In genomic region chr4:182530451-182530850, GRCh38 we compare ENCODE assay signal across 18 cellular contexts.
"Had no signal": no experiment of that assay in that cellular context is flagged by ENCODE, and none has a peak within 500 bp of the region (broad histone marks: within the 10 kb centered on the region; RNA-seq: fewer than 3 reads in every experiment).

No MANE protein-coding gene starts in this region.

- H3K4me3 ChIP-seq: coronary artery, heart left ventricle, prostate gland, testis, transverse colon had no signal

- H3K27ac ChIP-seq: heart left ventricle, parathyroid adenoma, prostate gland, testis had no signal

- H3K9ac ChIP-seq: parathyroid adenoma had no signal

- DNase-seq: cerebellar nuclear complex; effector CD4-positive, alpha-beta T cell; foreskin melanocyte; heart left ventricle; hippocampal formation; kidney glomerular epithelial cell; mesendoderm; naive B cell; small intestine; stimulated activated CD4-positive, alpha-beta T cell treated with anti-CD3 and anti-CD28 coated beads, Interleukin-4, amount 100 ng/mL, for 24 hours; testis; transverse colon had no signal

- H3K27ac Mint-ChIP-seq: naive B cell; nephron; stimulated activated memory B cell treated with anti-CD40 and anti-IgM and Interleukin-4, amounts not matched to agents 10 μg/mL and 1 μg/mL and 100 μg/mL, for 72 hours; stimulated activated naive CD8-positive, alpha-beta T cell treated with anti-CD3 and anti-CD28 coated beads, Interleukin-15, Interleukin-2, amounts not matched to agents 100 ng/mL and 50 ng/mL, for 24 hours had no signal

- H3K9me3 ChIP-seq: heart left ventricle, prostate gland, testis, transverse colon had no signal

- H3K4me1 Mint-ChIP-seq: naive B cell; stimulated activated memory B cell treated with anti-CD40 and anti-IgM and Interleukin-4, amounts not matched to agents 10 μg/mL and 1 μg/mL and 100 μg/mL, for 72 hours had no signal

- H3K4me1 ChIP-seq: heart left ventricle, parathyroid adenoma, prostate gland, testis had no signal

- H3K9me3 Mint-ChIP-seq: stimulated activated memory B cell treated with anti-CD40 and anti-IgM and Interleukin-4, amounts not matched to agents 10 μg/mL and 1 μg/mL and 100 μg/mL, for 72 hours; stimulated activated naive CD8-positive, alpha-beta T cell treated with anti-CD3 and anti-CD28 coated beads, Interleukin-15, Interleukin-2, amounts not matched to agents 100 ng/mL and 50 ng/mL, for 24 hours had no signal

- H3K36me3 Mint-ChIP-seq: naive B cell; stimulated activated memory B cell treated with anti-CD40 and anti-IgM and Interleukin-4, amounts not matched to agents 10 μg/mL and 1 μg/mL and 100 μg/mL, for 72 hours had no signal

- H3K4me3 Mint-ChIP-seq: naive B cell; nephron; stimulated activated memory B cell treated with anti-CD40 and anti-IgM and Interleukin-4, amounts not matched to agents 10 μg/mL and 1 μg/mL and 100 μg/mL, for 72 hours; stimulated activated naive CD8-positive, alpha-beta T cell treated with anti-CD3 and anti-CD28 coated beads, Interleukin-15, Interleukin-2, amounts not matched to agents 100 ng/mL and 50 ng/mL, for 24 hours had no signal

- H3K79me2 ChIP-seq: parathyroid adenoma had no signal

- H3K36me3 ChIP-seq: heart left ventricle, prostate gland, transverse colon had no signal

- H3K27me3 ChIP-seq: heart left ventricle, testis, transverse colon had no signal

- ATAC-seq: heart left ventricle; stimulated activated memory B cell treated with anti-CD40 and anti-IgM and Interleukin-4, amounts not matched to agents 10 μg/mL and 1 μg/mL and 100 μg/mL, for 72 hours had no signal

- H2AFZ ChIP-seq: parathyroid adenoma had no signal
